In genomic region chr1:89167590-89168215, GRCh38 we compare ENCODE assay signal across 2 cellular contexts.
TF ChIP-seq lines count a peak whose summit lies in the region.

No MANE protein-coding gene starts in this region.

TF ChIP-seq in liver, 16 proteins besides CTCF, POLR2A, EP300 and RAD21:
- no peak for TF ChIP-seq HNF4G (IDR thresholded peaks at IDR 0.05)
- TF ChIP-seq TAF1 (conservative IDR thresholded peaks at IDR 0.05): no peak
- no peak for TF ChIP-seq REST (IDR thresholded peaks at IDR 0.05)
- TF ChIP-seq MAX (IDR thresholded peaks at IDR 0.05): peak; percentile 19
- TF ChIP-seq YY1 (IDR thresholded peaks at IDR 0.05): peak; percentile 15
- TF ChIP-seq FOXA2 (IDR thresholded peaks at IDR 0.05): peak; percentile 11
- TF ChIP-seq ZBTB33 (IDR thresholded peaks at IDR 0.05): peak; percentile 14
- peak; percentile 25 to 43 for TF ChIP-seq HNF4A (conservative IDR thresholded peaks at IDR 0.05)
- no peak for TF ChIP-seq RXRA (IDR thresholded peaks at IDR 0.05)

TF ChIP-seq in HepG2, 621 proteins besides CTCF, POLR2A, EP300 and RAD21:
- TF ChIP-seq ETV6 (CRISPR knock-in tag; conservative IDR thresholded peaks at IDR 0.05) (no peak), SUZ12 (IDR thresholded peaks at IDR 0.05; ENCODE audit: low read depth, low read length) (no peak)
TF ChIP-seq in HepG2: peak in this region for 0.
